16 cellular contexts compared by ENCODE assay signal in the genomic region with DNA sequence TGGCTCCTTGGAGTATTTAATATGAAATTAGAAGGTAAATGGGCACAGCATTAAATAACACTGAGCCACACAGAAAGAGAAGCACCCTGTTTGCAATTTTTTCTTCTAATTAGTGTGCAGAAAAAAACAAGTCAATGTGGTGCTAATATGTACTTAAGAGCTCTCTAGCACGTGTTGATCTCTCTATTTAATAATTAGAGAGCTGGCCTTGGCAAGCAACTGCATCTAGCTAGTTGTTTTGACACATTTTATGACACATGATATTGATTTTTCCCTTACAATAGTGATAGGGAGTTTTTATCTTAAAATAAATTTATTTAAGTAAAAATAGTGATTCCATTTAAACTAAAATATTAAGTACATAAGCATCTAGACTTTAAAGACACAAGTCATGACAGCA. TPM values are rescaled to one million over a fixed set of nuclear protein-coding genes. Genes with fewer than 3 reads are reported as not detected.
DNase-seq lines count a peak whose midpoint lies in the region; ATAC-seq and TF ChIP-seq lines count a peak whose summit lies in the region.
"Had no signal": no experiment of that assay in that cellular context is flagged by ENCODE, and none has a peak within 500 bp of the region (broad histone marks: within the 10 kb centered on the region; RNA-seq: fewer than 3 reads in every experiment).

No MANE protein-coding gene starts in this region.

- no peak overlapping the region for H3K4me3 ChIP-seq in PC-9
- H3K4me3 ChIP-seq: GM23338 had no signal

- no peaks in the 10 kb centered on the region for H4K20me1 ChIP-seq in PC-9 (ENCODE audit: insufficient read depth)

- H3K4me2 ChIP-seq in PC-9 = no peak overlapping the region
- H3K4me2 ChIP-seq: GM23338 had no signal

- POLR2A ChIA-PET in PC-9 (lab: Charles Lee; ENCODE audit: unreplicated experiment) = no interaction called here

- no peaks in the 10 kb centered on the region for H3K27me3 ChIP-seq in PC-9 (ENCODE audit: insufficient read depth, low read depth)
- H3K27me3 ChIP-seq: BE2C had no signal

- H3F3A ChIP-seq in PC-9 (ENCODE audit: insufficient read depth, low read depth) = no peaks in the 10 kb centered on the region

- CTCF ChIA-PET in PC-9 (lab: Charles Lee) = no interaction called here

- no peaks in the 10 kb centered on the region for H3K9me2 ChIP-seq in PC-9 (ENCODE audit: insufficient read depth)

- no peak overlapping the region for H2AFZ ChIP-seq in PC-9
- H2AFZ ChIP-seq: GM23338 had no signal

- peaks cover 7% of the 10 kb centered on the region; the same call in 1 of the 2 replicates for H3K9me3 ChIP-seq in PC-9 (ENCODE audit: insufficient read depth, low read depth)
- H3K9me3 ChIP-seq: BE2C, Caco-2 had no signal

- TF ChIP-seq CTCF in PC-9 (conservative IDR thresholded peaks at IDR 0.05) = no peak

- intact Hi-C loops in Right ventricle myocardium inferior (cut with DNase I) = no loop called here
- intact Hi-C loops in PC-9 (cut with micrococcal nuclease; ENCODE audit: unreplicated experiment) = no loop called here

- H3K4me1 ChIP-seq in PC-9 (replicated peaks; ENCODE audit: insufficient read depth) = 0 out of 2 replicates have a peak, but pooled peaks cover 5% of the 10 kb centered on the region
- H3K4me1 ChIP-seq: Caco-2 had no signal

- no peaks in the 10 kb centered on the region for H3K79me2 ChIP-seq in PC-9 (ENCODE audit: low read depth)

- H3K36me3 ChIP-seq in PC-9 (ENCODE audit: low read depth) = no peaks in the 10 kb centered on the region
- H3K36me3 ChIP-seq: BE2C had no signal

- BruUV-seq in PC-9 (replicated peaks; lab: Mats Ljungman, UMichigan) = no TSS peak

- no peak overlapping the region for H3K27ac ChIP-seq in PC-9

- DNase-seq in NCI-H82 (lab: John Stamatoyannopoulos, UW) = peak; percentile 2
- DNase-seq in NCI-H82 treated with DMSO at 0.1 percent for 48 hours (lab: John Stamatoyannopoulos, UW; ENCODE audit: unreplicated experiment) = no peak
- DNase-seq in NCI-H1694 treated with DMSO at 0.1 percent for 48 hours (lab: John Stamatoyannopoulos, UW) = peak; percentile 19
- peak; percentile 71 for DNase-seq in NCI-H748 (lab: John Stamatoyannopoulos, UW; ENCODE audit: unreplicated experiment)
- no peak for DNase-seq in Right ventricle myocardium inferior (ENCODE audit: missing footprints)
- DNase-seq in PC-9 = no peak
- no peak for DNase-seq in stimulated activated naive CD8-positive, alpha-beta T cell treated with anti-CD3 and anti-CD28 coated beads, Interleukin-15, Interleukin-2, amounts not matched to agents 100 U/mL and 50 U/mL, for 24 hours
- DNase-seq: BE2C; Caco-2; CD4-positive, CD25-positive, alpha-beta regulatory T cell; GF-D8; Karpas-422; NK-92 treated with Interleukin-12 subunit alpha and Interleukin-12 subunit beta, amount 100 ng/mL, for 24 hours; Right ventricle myocardium superior had no signal

- no peak for ATAC-seq in Right ventricle myocardium inferior
- ATAC-seq in stimulated activated naive CD8-positive, alpha-beta T cell treated with anti-CD3 and anti-CD28 coated beads, Interleukin-15, Interleukin-2, amounts not matched to agents 100 U/mL and 50 U/mL, for 24 hours = no peak
- ATAC-seq in SK-N-SH treated with all-trans-retinoic acid at 6 μM for 48 hours = no peak
- ATAC-seq: GM23338 had no signal

TF ChIP-seq in SK-N-SH treated with all-trans-retinoic acid at 6 μM for 48 hours, 23 proteins besides CTCF, POLR2A, EP300 and RAD21:
- TF ChIP-seq, protein P1, sequence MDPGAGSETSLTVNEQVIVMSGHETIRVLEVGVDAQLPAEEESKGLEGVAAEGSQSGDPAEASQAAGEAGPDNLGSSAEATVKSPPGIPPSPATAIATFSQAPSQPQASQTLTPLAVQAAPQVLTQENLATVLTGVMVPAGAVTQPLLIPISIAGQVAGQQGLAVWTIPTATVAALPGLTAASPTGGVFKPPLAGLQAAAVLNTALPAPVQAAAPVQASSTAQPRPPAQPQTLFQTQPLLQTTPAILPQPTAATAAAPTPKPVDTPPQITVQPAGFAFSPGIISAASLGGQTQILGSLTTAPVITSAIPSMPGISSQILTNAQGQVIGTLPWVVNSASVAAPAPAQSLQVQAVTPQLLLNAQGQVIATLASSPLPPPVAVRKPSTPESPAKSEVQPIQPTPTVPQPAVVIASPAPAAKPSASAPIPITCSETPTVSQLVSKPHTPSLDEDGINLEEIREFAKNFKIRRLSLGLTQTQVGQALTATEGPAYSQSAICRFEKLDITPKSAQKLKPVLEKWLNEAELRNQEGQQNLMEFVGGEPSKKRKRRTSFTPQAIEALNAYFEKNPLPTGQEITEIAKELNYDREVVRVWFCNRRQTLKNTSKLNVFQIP (CRISPR knock-in tag; IDR thresholded peaks at IDR 0.05; ENCODE audit: borderline replicate concordance, low read depth) = no peak
TF ChIP-seq in SK-N-SH treated with all-trans-retinoic acid at 6 μM for 48 hours: peak in this region for 0.

RNA-seq across cellular contexts. Expression of gene NUDT12, which starts 54.5 kb away (rescaled TPM):
- total RNA-seq in Right ventricle myocardium inferior (10.4 TPM), PC-9 (2021) (12.9 and 13.3 TPM in 2 replicates)
- total RNA-seq: CD4-positive, CD25-positive, alpha-beta regulatory T cell had no signal

Comparison
In these comparisons a context has a peak if more than half of its experiments do, and no peak if none do; other contexts are left out.
1. DNase-seq: peak in NCI-H82 (single experiment), NCI-H1694 treated with DMSO at 0.1 percent for 48 hours (single experiment) and NCI-H748 (single experiment); none in NCI-H82 treated with DMSO at 0.1 percent for 48 hours (single experiment), Right ventricle myocardium inferior (single experiment), PC-9 (0 of 2) and stimulated activated naive CD8-positive, alpha-beta T cell treated with anti-CD3 and anti-CD28 coated beads, Interleukin-15, Interleukin-2, amounts not matched to agents 100 U/mL and 50 U/mL, for 24 hours (single experiment).